ENCODE assay signal across 19 cellular contexts in genomic region chr22:46732513-46732912, GRCh38. TPM values are rescaled to one million over a fixed set of nuclear protein-coding genes. Genes with fewer than 3 reads are reported as not detected.
A peak's percentile ranks its signal among the peaks of the same experiment; 100 is the strongest.
DNase-seq lines count a peak whose midpoint lies in the region; ATAC-seq and TF ChIP-seq lines count a peak whose summit lies in the region.
"Had no signal": no experiment of that assay in that cellular context is flagged by ENCODE, and none has a peak within 500 bp of the region (broad histone marks: within the 10 kb centered on the region; RNA-seq: fewer than 3 reads in every experiment).

No MANE protein-coding gene starts in this region.

- no peak overlapping the region for H3K27ac ChIP-seq in osteoblast (ENCODE audit: low read depth, low read length)
- H3K27ac ChIP-seq: brain microvascular endothelial cell, C4-2B, GM23248, ovary, SJCRH30, thoracic aorta had no signal

- ATAC-seq in activated T-cell treated with anti-CD3 and anti-CD28 coated beads, Interleukin-2, amount 50 U/mL, for 72 hours (replicated peaks in 1 of 2): no peak
- ATAC-seq in effector memory CD8-positive, alpha-beta T cell (replicated peaks): no peak
- ATAC-seq in HG03520 (IDR thresholded peaks at IDR 0.05; ENCODE audit: unreplicated experiment): no peak

- H4K20me1 ChIP-seq in osteoblast (ENCODE audit: insufficient read depth, low read length): peaks cover 36% of the 10 kb centered on the region

- H3K4me3 Mint-ChIP-seq in activated T-cell treated with anti-CD3 and anti-CD28 coated beads, Interleukin-2, amount 50 U/mL, for 72 hours: no peak overlapping the region
- peak overlapping the region; percentile 68 to 69 for H3K4me3 Mint-ChIP-seq in effector memory CD8-positive, alpha-beta T cell
- H3K4me3 Mint-ChIP-seq in MCF 10A (ENCODE audit: unreplicated experiment): no peak overlapping the region
- H3K4me3 Mint-ChIP-seq: activated B cell treated with CpG ODN at 0.5 μM for 24 hours had no signal

- peaks cover 68% of the 10 kb centered on the region for H3K4me1 Mint-ChIP-seq in activated T-cell treated with anti-CD3 and anti-CD28 coated beads, Interleukin-2, amount 50 U/mL, for 72 hours (ENCODE audit: low read depth)
- H3K4me1 Mint-ChIP-seq in effector memory CD8-positive, alpha-beta T cell (ENCODE audit: low read depth in 2 of 2): peaks cover 46 to 66% of the 10 kb centered on the region in 2 donors
- H3K4me1 Mint-ChIP-seq in MCF 10A (ENCODE audit: insufficient read depth, unreplicated experiment): peaks cover 13% of the 10 kb centered on the region

- POLR2A ChIA-PET in MCF 10A (lab: Yijun Ruan, JAX): no interaction called here

- peaks cover 20% of the 10 kb centered on the region for H3K4me1 ChIP-seq in osteoblast (ENCODE audit: insufficient read depth, low read length)

- intact Hi-C loops in MCF 10A (cut with micrococcal nuclease): loop anchor here (10.0 kb wide), 1 partner anchor 168 kb away; no protein-coding TSS in a partner anchor

- TF ChIP-seq CTCF in osteoblast (IDR thresholded peaks at IDR 0.05; ENCODE audit: extremely low read depth, low read depth, low read length) (no peak), MCF 10A (IDR thresholded peaks at IDR 0.05; ENCODE audit: unreplicated experiment) (no peak)

- H3K79me2 ChIP-seq in osteoblast (ENCODE audit: insufficient read depth, low read length): peaks cover 88% of the 10 kb centered on the region

- H2AFZ ChIP-seq in osteoblast (ENCODE audit: low read length): no peak overlapping the region
- H2AFZ ChIP-seq: GM23248 had no signal

- H3K27me3 ChIP-seq in osteoblast (ENCODE audit: insufficient read depth, low read length): no peaks in the 10 kb centered on the region
- H3K27me3 ChIP-seq: brain microvascular endothelial cell, ovary, sigmoid colon, SJCRH30 had no signal

- peaks cover 0 to 8% of the 10 kb centered on the region in 2 donors for H3K36me3 Mint-ChIP-seq in activated T-cell treated with anti-CD3 and anti-CD28 coated beads, Interleukin-2, amount 50 U/mL, for 72 hours (ENCODE audit: insufficient read depth in 2 of 2)
- H3K36me3 Mint-ChIP-seq in effector memory CD8-positive, alpha-beta T cell (ENCODE audit: insufficient read depth): peaks cover 86% of the 10 kb centered on the region
- H3K36me3 Mint-ChIP-seq in MCF 10A (ENCODE audit: insufficient read depth, unreplicated experiment): peaks cover 7% of the 10 kb centered on the region

- no peak overlapping the region for H3K4me3 ChIP-seq in osteoblast (ENCODE audit: insufficient read depth, low read length)
- H3K4me3 ChIP-seq: GM23248, ovary, sigmoid colon, SJCRH30, thoracic aorta had no signal

- BruUV-seq in MCF 10A (replicated peaks; lab: Mats Ljungman, UMichigan): no TSS peak

- H3K9me3 ChIP-seq in osteoblast (ENCODE audit: low read depth, low read length): no peaks in the 10 kb centered on the region
- H3K9me3 ChIP-seq: ovary, sigmoid colon, SJCRH30, thoracic aorta had no signal

- CTCF ChIA-PET in MCF 10A (lab: Yijun Ruan, JAX): interaction anchor here (0.6 to 1.0 kb wide), 3 partner anchors 169 to 349 kb away, joined by 3 to 6 read pairs (median 3); no protein-coding TSS in a partner anchor

- no peaks in the 10 kb centered on the region for H3K9me3 Mint-ChIP-seq in activated T-cell treated with anti-CD3 and anti-CD28 coated beads, Interleukin-2, amount 50 U/mL, for 72 hours
- no peaks in the 10 kb centered on the region for H3K9me3 Mint-ChIP-seq in effector memory CD8-positive, alpha-beta T cell
- H3K9me3 Mint-ChIP-seq in MCF 10A (ENCODE audit: unreplicated experiment): no peaks in the 10 kb centered on the region
- H3K9me3 Mint-ChIP-seq: activated B cell treated with CpG ODN at 0.5 μM for 24 hours had no signal

- peaks cover 8% of the 10 kb centered on the region for H3K36me3 ChIP-seq in osteoblast (ENCODE audit: insufficient read depth, low read length)
- H3K36me3 ChIP-seq: ovary, sigmoid colon had no signal

- H3K4me2 ChIP-seq in osteoblast (ENCODE audit: insufficient read depth, low read length): no peak overlapping the region

- H3K27ac Mint-ChIP-seq in activated T-cell treated with anti-CD3 and anti-CD28 coated beads, Interleukin-2, amount 50 U/mL, for 72 hours: peak overlapping the region; percentile 44
- peak overlapping the region; percentile 65 to 97 for H3K27ac Mint-ChIP-seq in effector memory CD8-positive, alpha-beta T cell
- H3K27ac Mint-ChIP-seq in MCF 10A (ENCODE audit: low read depth, unreplicated experiment): no peak overlapping the region
- H3K27ac Mint-ChIP-seq: activated B cell treated with CpG ODN at 0.5 μM for 24 hours had no signal

- H3K27me3 Mint-ChIP-seq in activated T-cell treated with anti-CD3 and anti-CD28 coated beads, Interleukin-2, amount 50 U/mL, for 72 hours (ENCODE audit: low read depth): no peaks in the 10 kb centered on the region
- H3K27me3 Mint-ChIP-seq in effector memory CD8-positive, alpha-beta T cell: no peaks in the 10 kb centered on the region
- H3K27me3 Mint-ChIP-seq in MCF 10A (ENCODE audit: insufficient read depth, unreplicated experiment): no peaks in the 10 kb centered on the region
- H3K27me3 Mint-ChIP-seq: activated B cell treated with CpG ODN at 0.5 μM for 24 hours had no signal

- no peak for DNase-seq in activated T-cell treated with anti-CD3 and anti-CD28 coated beads, Interleukin-2, amount 50 U/mL, for 72 hours
- no peak for DNase-seq in activated T-cell treated with anti-CD3 and anti-CD28 coated beads, Interleukin-2, amount 50 U/mL, for 1 hour
- DNase-seq in MV-4-11 (lab: John Stamatoyannopoulos, UW) (peak; percentile 4), osteoblast (ENCODE audit: insufficient read length, low spot score, missing footprints) (peak; percentile 45), MCF 10A (ENCODE audit: unreplicated experiment) (no peak), NCI-H1436 (lab: John Stamatoyannopoulos, UW) (no peak)
- DNase-seq in effector memory CD8-positive, alpha-beta T cell: no peak
- DNase-seq: activated B cell treated with CpG ODN at 0.5 μM for 24 hours, brain microvascular endothelial cell, DMS53, GM23248, NCI-H187 treated with DMSO at 0.1 percent for 48 hours, NCI-H748 treated with DMSO at 0.1 percent for 48 hours, ovary, sigmoid colon, SJCRH30 had no signal

RNA-seq across cellular contexts. Expression of gene CERK, which starts 5.5 kb away (rescaled TPM):
- 10 to 100 TPM; 38.6 to 53.1 TPM for total RNA-seq in activated T-cell treated with anti-CD3 and anti-CD28 coated beads, Interleukin-2, amount 50 U/mL, for 72 hours
- total RNA-seq in osteoblast (27.7 and 28.2 TPM in 2 replicates), MCF 10A (2022) (11.6 and 20.2 TPM in 2 replicates)

RNA-seq across cellular contexts. Expression of gene TBC1D22A, which starts 29.9 kb away (rescaled TPM):
- 10 to 100 TPM; 29.5 to 34.8 TPM for total RNA-seq in activated T-cell treated with anti-CD3 and anti-CD28 coated beads, Interleukin-2, amount 50 U/mL, for 72 hours
- 17.7 and 18.9 TPM in 2 replicates for total RNA-seq in osteoblast
- 26.0 and 27.7 TPM in 2 replicates for total RNA-seq in MCF 10A (2022)

Comparison
In these comparisons a context has a peak if more than half of its experiments do, and no peak if none do; other contexts are left out.
1. DNase-seq: peak in MV-4-11 (single experiment) and osteoblast (single experiment); none in activated T-cell treated with anti-CD3 and anti-CD28 coated beads, Interleukin-2, amount 50 U/mL, for 72 hours (0 of 2), activated T-cell treated with anti-CD3 and anti-CD28 coated beads, Interleukin-2, amount 50 U/mL, for 1 hour (single experiment), effector memory CD8-positive, alpha-beta T cell (0 of 3), MCF 10A (single experiment) and NCI-H1436 (single experiment).
2. H3K4me3 Mint-ChIP-seq: peak in effector memory CD8-positive, alpha-beta T cell (2 of 2); none in activated T-cell treated with anti-CD3 and anti-CD28 coated beads, Interleukin-2, amount 50 U/mL, for 72 hours (0 of 2) and MCF 10A (single experiment).